ENCODE assay signal across 8 cellular contexts in genomic region chr11:104967493-104968364, GRCh38. TPM values are rescaled to one million over a fixed set of nuclear protein-coding genes. Genes with fewer than 3 reads are reported as not detected.
DNase-seq lines count a peak whose midpoint lies in the region; ATAC-seq and TF ChIP-seq lines count a peak whose summit lies in the region.

No MANE protein-coding gene starts in this region.

- H3K27ac ChIP-seq in lower lobe of right lung: peak overlapping the region; percentile 94

- DNase-seq in Right ventricle myocardium inferior (ENCODE audit: missing footprints): no peak
- DNase-seq in cardiac septum (ENCODE audit: low spot score): no peak
- DNase-seq in astrocyte of the cerebellum (ENCODE audit: low read depth): no peak
- no peak for DNase-seq in lower lobe of right lung
- DNase-seq in DMS 273 (lab: John Stamatoyannopoulos, UW; ENCODE audit: unreplicated experiment): no peak
- DNase-seq in activated CD4-positive, alpha-beta T cell treated with anti-CD3 and anti-CD28 coated beads for 48 hours: no peak
- DNase-seq in erythroblast (lab: John Stamatoyannopoulos, UW): no peak

- intact Hi-C loops in Right ventricle myocardium inferior (cut with DNase I): no loop called here
- intact Hi-C loops in cardiac septum (cut with DNase I): no loop called here
- intact Hi-C loops in lower lobe of right lung (cut with DNase I): no loop called here

- ATAC-seq in Right ventricle myocardium inferior (peak; percentile 27), HG03432 (IDR thresholded peaks at IDR 0.05; ENCODE audit: unreplicated experiment) (peak; percentile 22), lower lobe of right lung (peak in 1 of 2 donors; percentile 44)

- no peaks in the 10 kb centered on the region for H3K27me3 ChIP-seq in lower lobe of right lung (ENCODE audit: low read depth)

- TF ChIP-seq CTCF in astrocyte of the cerebellum (IDR thresholded peaks at IDR 0.05; ENCODE audit: low read depth, low read length, missing control alignments) (no peak), lower lobe of right lung (IDR thresholded peaks at IDR 0.05) (no peak)

- no peaks in the 10 kb centered on the region for H3K36me3 ChIP-seq in lower lobe of right lung

- no peaks in the 10 kb centered on the region for H3K9me3 ChIP-seq in lower lobe of right lung

- TF ChIP-seq POLR2A in erythroblast (IDR thresholded peaks at IDR 0.05; ENCODE audit: low read length): no peak

- peak overlapping the region; percentile 17 for H3K4me3 ChIP-seq in astrocyte of the cerebellum (ENCODE audit: low read depth, low read length)
- peak overlapping the region; percentile 67 for H3K4me3 ChIP-seq in lower lobe of right lung

- peaks cover 45% of the 10 kb centered on the region for H3K4me1 ChIP-seq in lower lobe of right lung

- in situ Hi-C loops in astrocyte of the cerebellum (cut with HindIII; ENCODE audit: low sequenced_read_pairs): no loop called here

RNA-seq across cellular contexts. Expression of gene CASP4, which starts 0.6 kb away (rescaled TPM):
- total RNA-seq in Right ventricle myocardium inferior (15.1 TPM), cardiac septum (17.1 TPM), lower lobe of right lung (113 TPM)

RNA-seq across cellular contexts. Expression of gene CASP5, which starts 55.2 kb away (rescaled TPM):
- total RNA-seq in Right ventricle myocardium inferior (not detected), cardiac septum (not detected), lower lobe of right lung (5.8 TPM)
